ENCODE assay signal across 17 cellular contexts in genomic region chr1:39438002-39438401, GRCh38. TPM values are rescaled to one million over a fixed set of nuclear protein-coding genes. Genes with fewer than 3 reads are reported as not detected.
DNase-seq lines count a peak whose midpoint lies in the region; ATAC-seq and TF ChIP-seq lines count a peak whose summit lies in the region.
"Had no signal": no experiment of that assay in that cellular context is flagged by ENCODE, and none has a peak within 500 bp of the region (broad histone marks: within the 10 kb centered on the region; RNA-seq: fewer than 3 reads in every experiment).

No MANE protein-coding gene starts in this region.

- H3K27ac Mint-ChIP-seq in CD4-positive, CD25-positive, alpha-beta regulatory T cell = peak overlapping the region in 2 of 3 donors; percentile 61 to 74
- H3K27ac Mint-ChIP-seq in chondrocyte (ENCODE audit: unreplicated experiment) (peak overlapping the region; percentile 69), neural crest cell (ENCODE audit: unreplicated experiment) (peak overlapping the region; percentile 31)

- peaks cover 89% of the 10 kb centered on the region for H3K36me3 ChIP-seq in CD4-positive, CD25-positive, alpha-beta regulatory T cell (ENCODE audit: control insufficient read depth, insufficient read depth, low read length)
- H3K36me3 ChIP-seq in smooth muscle cell (ENCODE audit: low read depth) (peaks cover 59% of the 10 kb centered on the region), thyroid gland (peaks cover 76% of the 10 kb centered on the region in 2 donors)

- peaks cover 62% of the 10 kb centered on the region for H3K36me3 Mint-ChIP-seq in CD4-positive, CD25-positive, alpha-beta regulatory T cell
- H3K36me3 Mint-ChIP-seq in chondrocyte (ENCODE audit: low read depth) (peaks cover 44% of the 10 kb centered on the region), neural crest cell (ENCODE audit: low read depth) (peaks cover 24% of the 10 kb centered on the region)

- H3K4me2 ChIP-seq in smooth muscle cell = no peak overlapping the region
- H3K4me2 ChIP-seq: BLaER1 treated with 17β-estradiol and CSF1 and Interleukin-3, amounts not matched to agents 10 nM and 100 nM had no signal

- no peak for ATAC-seq in CD4-positive, CD25-positive, alpha-beta regulatory T cell (ENCODE audit: low read depth in 2 of 2)
- ATAC-seq: Right ventricle myocardium inferior had no signal

- no peak for TF ChIP-seq CTCF in chondrocyte (IDR thresholded peaks at IDR 0.05)
- no peak for TF ChIP-seq CTCF in neural crest cell (conservative IDR thresholded peaks at IDR 0.05)
- TF ChIP-seq CTCF in smooth muscle cell (IDR thresholded peaks at IDR 0.05; ENCODE audit: borderline replicate concordance, insufficient read depth, poor library complexity, severe bottlenecking) = no peak
- no peak for TF ChIP-seq CTCF in thyroid gland (IDR thresholded peaks at IDR 0.05)

- in situ Hi-C loops in SK-MEL-5 (cut with HindIII; ENCODE audit: low pct_unique_long_range_greater_than_20kb, low sequenced_read_pairs) = loop anchor here (25.0 kb wide), 1 partner anchor 151 kb away; no protein-coding TSS in a partner anchor

- H3K79me2 ChIP-seq in smooth muscle cell (ENCODE audit: low read depth) = no peaks in the 10 kb centered on the region

- DNase-seq in CD4-positive, CD25-positive, alpha-beta regulatory T cell = no peak
- DNase-seq in SK-MEL-5 (ENCODE audit: low read depth, low spot score) (peak; percentile 31), chondrocyte (ENCODE audit: low spot score) (no peak), neural crest cell (ENCODE audit: low read depth, low spot score) (no peak), smooth muscle cell (lab: John Stamatoyannopoulos, UW; ENCODE audit: unreplicated experiment) (no peak), thyroid gland (no peak), MV-4-11 (lab: John Stamatoyannopoulos, UW) (no peak)
- DNase-seq: DND-41, NCI-H1105, NCI-H2081, NCI-H446 treated with DMSO at 0.1 percent for 48 hours, NCI-H69 had no signal

- no peaks in the 10 kb centered on the region for H3K4me1 ChIP-seq in CD4-positive, CD25-positive, alpha-beta regulatory T cell (ENCODE audit: control insufficient read depth, insufficient read depth, low read length, poor library complexity, severe bottlenecking)
- H3K4me1 ChIP-seq in smooth muscle cell (ENCODE audit: low read depth) (no peaks in the 10 kb centered on the region), thyroid gland (no peaks in the 10 kb centered on the region)
- H3K4me1 ChIP-seq: BLaER1 treated with 17β-estradiol and CSF1 and Interleukin-3, amounts not matched to agents 10 nM and 100 nM had no signal

- H3K27me3 ChIP-seq in CD4-positive, CD25-positive, alpha-beta regulatory T cell (ENCODE audit: control insufficient read depth, insufficient read depth, low read length) = no peaks in the 10 kb centered on the region
- H3K27me3 ChIP-seq in smooth muscle cell (ENCODE audit: low read depth) (no peaks in the 10 kb centered on the region), thyroid gland (no peaks in the 10 kb centered on the region)
- H3K27me3 ChIP-seq: BLaER1 treated with 17β-estradiol and CSF1 and Interleukin-3, amounts not matched to agents 10 nM and 100 nM had no signal

- H3F3A ChIP-seq in smooth muscle cell (ENCODE audit: low read depth) = no peaks in the 10 kb centered on the region

- H3K4me3 ChIP-seq in CD4-positive, CD25-positive, alpha-beta regulatory T cell (ENCODE audit: low read depth, low read length) = no peak overlapping the region
- no peak overlapping the region for H3K4me3 ChIP-seq in smooth muscle cell
- no peak overlapping the region for H3K4me3 ChIP-seq in thyroid gland (replicated peaks in 1 of 3)
- H3K4me3 ChIP-seq: BLaER1 treated with 17β-estradiol and CSF1 and Interleukin-3, amounts not matched to agents 10 nM and 100 nM had no signal

- no peaks in the 10 kb centered on the region for H3K27me3 Mint-ChIP-seq in CD4-positive, CD25-positive, alpha-beta regulatory T cell
- H3K27me3 Mint-ChIP-seq in chondrocyte (ENCODE audit: low read depth) (no peaks in the 10 kb centered on the region), neural crest cell (ENCODE audit: low read depth) (no peaks in the 10 kb centered on the region)

- no peak overlapping the region for H3K9ac ChIP-seq in smooth muscle cell (ENCODE audit: low read depth)
- H3K9ac ChIP-seq: BLaER1 treated with 17β-estradiol and CSF1 and Interleukin-3, amounts not matched to agents 10 nM and 100 nM had no signal

- H3K4me3 Mint-ChIP-seq in CD4-positive, CD25-positive, alpha-beta regulatory T cell = no peak overlapping the region
- H3K4me3 Mint-ChIP-seq in chondrocyte (ENCODE audit: unreplicated experiment) (no peak overlapping the region), neural crest cell (no peak overlapping the region)

- no peaks in the 10 kb centered on the region for H3K9me3 ChIP-seq in CD4-positive, CD25-positive, alpha-beta regulatory T cell (ENCODE audit: control insufficient read depth in 2 of 2, low read length in 2 of 2)
- no peaks in the 10 kb centered on the region for H3K9me3 ChIP-seq in smooth muscle cell (replicated peaks; ENCODE audit: low read depth)
- no peaks in the 10 kb centered on the region for H3K9me3 ChIP-seq in thyroid gland
- H3K9me3 ChIP-seq: BLaER1 treated with 17β-estradiol and CSF1 and Interleukin-3, amounts not matched to agents 10 nM and 100 nM had no signal

- no peak overlapping the region for H3K27ac ChIP-seq in CD4-positive, CD25-positive, alpha-beta regulatory T cell (ENCODE audit: insufficient read depth, low read length, poor library complexity, severe bottlenecking)
- H3K27ac ChIP-seq in smooth muscle cell (ENCODE audit: low read depth) (no peak overlapping the region), thyroid gland (no peak overlapping the region)
- H3K27ac ChIP-seq: BLaER1 treated with 17β-estradiol and CSF1 and Interleukin-3, amounts not matched to agents 10 nM and 100 nM had no signal

- peaks cover 0 to 4% (median 0%) of the 10 kb centered on the region in 4 donors for H3K4me1 Mint-ChIP-seq in CD4-positive, CD25-positive, alpha-beta regulatory T cell
- H3K4me1 Mint-ChIP-seq in chondrocyte (ENCODE audit: low read depth) = peaks cover 18% of the 10 kb centered on the region
- peaks cover 6% of the 10 kb centered on the region for H3K4me1 Mint-ChIP-seq in neural crest cell

- H2AFZ ChIP-seq in smooth muscle cell (ENCODE audit: low read depth) = no peak overlapping the region

- intact Hi-C loops in thyroid gland (cut with DNase I) = no loop called here

- no peaks in the 10 kb centered on the region for H4K20me1 ChIP-seq in smooth muscle cell (ENCODE audit: low read depth)

- H3K9me3 Mint-ChIP-seq in CD4-positive, CD25-positive, alpha-beta regulatory T cell = no peaks in the 10 kb centered on the region
- H3K9me3 Mint-ChIP-seq in chondrocyte (ENCODE audit: low read depth) (no peaks in the 10 kb centered on the region), neural crest cell (no peaks in the 10 kb centered on the region)

- WGBS in smooth muscle cell (ENCODE audit: low lambda C conversion rate) = 98% methylated on average over 2 of the region's 2 CpGs
- WGBS in thyroid gland, 2 donors = 94 to 97% methylated on average over 2 of the region's 2 CpGs

- TF ChIP-seq POLR2A in thyroid gland (IDR thresholded peaks at IDR 0.05) = no peak

RNA-seq across cellular contexts. Expression of gene BMP8A, which starts 53.4 kb away (rescaled TPM):
- 0.35 TPM for total RNA-seq in CD4-positive, CD25-positive, alpha-beta regulatory T cell
- polyA plus RNA-seq in CD4-positive, CD25-positive, alpha-beta regulatory T cell = not detected
- total RNA-seq in SK-MEL-5 (2014; rRNA removed; shearing (Covaris generic)) = not detected in 2 replicates
- 0.57 TPM in 1 of 2 replicates, not detected in the other for polyA plus RNA-seq in SK-MEL-5 (2015; cell fraction: cytosol; rRNA removed)
- 0.76 TPM in 1 of 2 replicates, not detected in the other for polyA plus RNA-seq in SK-MEL-5 (2015; cell fraction: nucleus; rRNA removed)
- total RNA-seq in chondrocyte = 0.12 TPM in 1 of 3 replicates, not detected in the others
- total RNA-seq in neural crest cell = 0.19 TPM in 1 of 2 replicates, not detected in the other
- 1.4 TPM in 1 of 2 replicates, not detected in the other for total RNA-seq in smooth muscle cell
- polyA plus RNA-seq in smooth muscle cell = 0.10 and 0.13 TPM in 2 replicates
- total RNA-seq in thyroid gland = 100 to 1,000 TPM in 3 of 4 donors, 10 to 100 TPM in 1; 58.5 to 386 (median 270) TPM
- total RNA-seq: G401, H4, LHCN-M2 had no signal

Comparison
In these comparisons a context has a peak if more than half of its experiments do, and no peak if none do; other contexts are left out.
1. RNA of gene BMP8A, which starts 53.4 kb away (total RNA-seq): 58.5 to 386 TPM in thyroid gland; 1.4 TPM in smooth muscle cell, 0.35 TPM in CD4-positive, CD25-positive, alpha-beta regulatory T cell (single experiment), 0.19 TPM in neural crest cell, 0.12 TPM in chondrocyte and not detected in SK-MEL-5; every median in the first group is over 10 times any median in the second.
2. Peak in every context shown above with its lines, with median percentiles within 50 percentile points of each other: H3K27ac Mint-ChIP-seq.